3 cellular contexts compared by ENCODE assay signal in the genomic region with DNA sequence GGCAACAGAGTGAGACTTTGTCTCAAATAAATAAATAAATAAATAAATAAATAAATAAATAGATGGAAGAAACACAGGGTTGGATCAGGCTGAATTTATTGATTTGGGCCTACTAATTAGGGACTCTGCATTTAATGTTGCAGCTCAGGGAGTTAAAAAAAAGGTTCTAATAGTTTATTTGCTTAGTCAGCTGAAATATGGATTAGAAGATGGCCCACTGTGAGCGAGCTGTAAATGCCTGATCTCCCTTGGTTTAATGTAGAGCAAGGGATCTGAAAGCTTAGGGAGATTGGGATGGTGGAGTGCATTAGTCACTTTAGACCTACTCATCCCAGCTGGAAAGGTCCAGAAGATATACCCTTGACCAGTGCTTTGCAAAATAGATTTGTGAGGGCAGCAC.
A peak's percentile ranks its signal among the peaks of the same experiment; 100 is the strongest.
TF ChIP-seq lines count a peak whose summit lies in the region.

No MANE protein-coding gene starts in this region.

TF ChIP-seq in A549, 52 proteins besides CTCF, POLR2A, EP300 and RAD21:
- peak; percentile 91 for TF ChIP-seq MAFK (IDR thresholded peaks at IDR 0.05; ENCODE audit: partially characterized antibody)
- TF ChIP-seq JUNB (IDR thresholded peaks at IDR 0.05) = no peak
- TF ChIP-seq MYC (IDR thresholded peaks at IDR 0.05; ENCODE audit: borderline replicate concordance, low read length) = no peak
- TF ChIP-seq KDM1A (IDR thresholded peaks at IDR 0.05; ENCODE audit: low read depth) = no peak

TF ChIP-seq in HEK293, 187 proteins besides CTCF, POLR2A, EP300 and RAD21:
- TF ChIP-seq ZNF426 (tag by site-specific recombination; IDR thresholded peaks at IDR 0.05) (0 out of 2 replicates have a peak, but pooled peaks have one; percentile 14), ZNF23 (tag by site-specific recombination; IDR thresholded peaks at IDR 0.05; ENCODE audit: borderline replicate concordance) (no peak)

TF ChIP-seq in K562, 482 proteins besides CTCF, POLR2A, EP300 and RAD21:
- no peak for TF ChIP-seq ARID1B (IDR thresholded peaks at IDR 0.05)
- peak; percentile 90 for TF ChIP-seq MAFG (tag; conservative IDR thresholded peaks at IDR 0.05)
- TF ChIP-seq, protein P1, sequence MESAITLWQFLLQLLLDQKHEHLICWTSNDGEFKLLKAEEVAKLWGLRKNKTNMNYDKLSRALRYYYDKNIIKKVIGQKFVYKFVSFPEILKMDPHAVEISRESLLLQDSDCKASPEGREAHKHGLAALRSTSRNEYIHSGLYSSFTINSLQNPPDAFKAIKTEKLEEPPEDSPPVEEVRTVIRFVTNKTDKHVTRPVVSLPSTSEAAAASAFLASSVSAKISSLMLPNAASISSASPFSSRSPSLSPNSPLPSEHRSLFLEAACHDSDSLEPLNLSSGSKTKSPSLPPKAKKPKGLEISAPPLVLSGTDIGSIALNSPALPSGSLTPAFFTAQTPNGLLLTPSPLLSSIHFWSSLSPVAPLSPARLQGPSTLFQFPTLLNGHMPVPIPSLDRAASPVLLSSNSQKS (CRISPR knock-in tag; IDR thresholded peaks at IDR 0.05) = no peak
- peak; percentile 96 for TF ChIP-seq MAFF (IDR thresholded peaks at IDR 0.05; ENCODE audit: low read length)
- no peak for TF ChIP-seq ELF2 (CRISPR knock-in tag; IDR thresholded peaks at IDR 0.05)
- TF ChIP-seq MAFK (IDR thresholded peaks at IDR 0.05; ENCODE audit: low read length) = peak; percentile 94
- TF ChIP-seq, protein P2, sequence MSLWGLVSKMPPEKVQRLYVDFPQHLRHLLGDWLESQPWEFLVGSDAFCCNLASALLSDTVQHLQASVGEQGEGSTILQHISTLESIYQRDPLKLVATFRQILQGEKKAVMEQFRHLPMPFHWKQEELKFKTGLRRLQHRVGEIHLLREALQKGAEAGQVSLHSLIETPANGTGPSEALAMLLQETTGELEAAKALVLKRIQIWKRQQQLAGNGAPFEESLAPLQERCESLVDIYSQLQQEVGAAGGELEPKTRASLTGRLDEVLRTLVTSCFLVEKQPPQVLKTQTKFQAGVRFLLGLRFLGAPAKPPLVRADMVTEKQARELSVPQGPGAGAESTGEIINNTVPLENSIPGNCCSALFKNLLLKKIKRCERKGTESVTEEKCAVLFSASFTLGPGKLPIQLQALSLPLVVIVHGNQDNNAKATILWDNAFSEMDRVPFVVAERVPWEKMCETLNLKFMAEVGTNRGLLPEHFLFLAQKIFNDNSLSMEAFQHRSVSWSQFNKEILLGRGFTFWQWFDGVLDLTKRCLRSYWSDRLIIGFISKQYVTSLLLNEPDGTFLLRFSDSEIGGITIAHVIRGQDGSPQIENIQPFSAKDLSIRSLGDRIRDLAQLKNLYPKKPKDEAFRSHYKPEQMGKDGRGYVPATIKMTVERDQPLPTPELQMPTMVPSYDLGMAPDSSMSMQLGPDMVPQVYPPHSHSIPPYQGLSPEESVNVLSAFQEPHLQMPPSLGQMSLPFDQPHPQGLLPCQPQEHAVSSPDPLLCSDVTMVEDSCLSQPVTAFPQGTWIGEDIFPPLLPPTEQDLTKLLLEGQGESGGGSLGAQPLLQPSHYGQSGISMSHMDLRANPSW (CRISPR knock-in tag; IDR thresholded peaks at IDR 0.05) = no peak
- TF ChIP-seq ZNF316 (IDR thresholded peaks at IDR 0.05) = peak; percentile 95
- peak; percentile 91 for TF ChIP-seq C11orf30 (IDR thresholded peaks at IDR 0.05; ENCODE audit: low read depth)
